Comparison of ENCODE assay signal across 17 cellular contexts in genomic region chr7:138668197-138668596, GRCh38. TPM values are rescaled to one million over a fixed set of nuclear protein-coding genes. Genes with fewer than 3 reads are reported as not detected.
A peak's percentile ranks its signal among the peaks of the same experiment; 100 is the strongest.
DNase-seq lines count a peak whose midpoint lies in the region; ATAC-seq, FAIRE-seq and TF ChIP-seq lines count a peak whose summit lies in the region.
"Had no signal": no experiment of that assay in that cellular context is flagged by ENCODE, and none has a peak within 500 bp of the region (broad histone marks: within the 10 kb centered on the region; RNA-seq: fewer than 3 reads in every experiment).

No MANE protein-coding gene starts in this region.

- H3K4me2 ChIP-seq in H1 (ENCODE audit: insufficient read depth in 1 of 2, low read depth in 2 of 2, low read length in 2 of 2), result peak overlapping the region; percentile 35 to 45; a peak in 3 of 4 replicates
- H3K4me2 ChIP-seq: BLaER1 had no signal

- H3K4me3 ChIP-seq in Caco-2 (ENCODE audit: low read depth, low read length) (no peak overlapping the region), HUES48 (ENCODE audit: low read depth, low read length) (peak overlapping the region; percentile 34; the same call in 1 of the 2 replicates), H1 (ENCODE audit: extremely low read depth in 1 of 4, insufficient read depth in 2 of 4, low read depth in 3 of 4, low read length in 4 of 4) (peak overlapping the region in 1 of 4 experiments; percentile 30; a peak in 1 of 8 replicates)
- H3K4me3 ChIP-seq: BLaER1 had no signal

- H2AFZ ChIP-seq in H1 (ENCODE audit: low read length), result no peak overlapping the region

- peak; percentile 58 for FAIRE-seq in H1 (lab: Jason Lieb, UNC)

- TF ChIP-seq RAD21 in H1 (IDR thresholded peaks at IDR 0.05 in 1 of 2, conservative IDR thresholded peaks at IDR 0.05 in 1 of 2; ENCODE audit: low read depth in 2 of 2, low read length in 2 of 2), result no peak

- no peak for TF ChIP-seq EP300 in H1 (IDR thresholded peaks at IDR 0.05; ENCODE audit: borderline replicate concordance in 1 of 2, low read depth in 2 of 2, low read length in 2 of 2)

- no peak overlapping the region for H4K91ac ChIP-seq in H1 (replicated peaks; ENCODE audit: insufficient read length, low read length)

- H4K5ac ChIP-seq in H1 (ENCODE audit: insufficient read length, low read depth, low read length), result no peak overlapping the region

- H3K9me3 ChIP-seq in Caco-2 (peaks cover 20% of the 10 kb centered on the region), HUES48 (ENCODE audit: control insufficient read depth, insufficient read depth, low read length) (no peaks in the 10 kb centered on the region), H1 (ENCODE audit: insufficient read depth in 2 of 2, low read depth in 1 of 2, low read length in 1 of 2) (peaks cover 0 to 4% of the 10 kb centered on the region in 2 experiments; a peak in 1 of 4 replicates)

- H2BK12ac ChIP-seq in H1 (ENCODE audit: low read depth, low read length), result 0 out of 2 replicates have a peak overlapping the region, but pooled peaks have one; percentile 40

- peaks cover 27% of the 10 kb centered on the region for H3K36me3 Mint-ChIP-seq in Caco-2 (ENCODE audit: insufficient read depth, unreplicated experiment)
- H3K36me3 Mint-ChIP-seq in nephron progenitor cell (ENCODE audit: low read depth), result peaks cover 10% of the 10 kb centered on the region
- H3K36me3 Mint-ChIP-seq in activated T-helper 17 cell treated with anti-CD3 and anti-CD28 coated beads, Interleukin-2, amount 50 U/mL, for 72 hours (ENCODE audit: low read depth), result no peaks in the 10 kb centered on the region
- H3K36me3 Mint-ChIP-seq: CD8-positive, alpha-beta memory T cell had no signal

- H3K27me3 ChIP-seq in Caco-2 (replicated peaks; ENCODE audit: control insufficient read depth, insufficient read depth, low read length) (no peaks in the 10 kb centered on the region), HUES48 (ENCODE audit: control insufficient read depth, insufficient read depth, low read length) (no peaks in the 10 kb centered on the region), H1 (replicated peaks in 1 of 4; ENCODE audit: control insufficient read depth in 3 of 4, extremely low read depth in 1 of 4, insufficient read depth in 3 of 4, low read length in 3 of 4) (no peaks in the 10 kb centered on the region)
- H3K27me3 ChIP-seq: BLaER1 had no signal

- peak overlapping the region; percentile 42 for H3K27ac Mint-ChIP-seq in Caco-2 (ENCODE audit: unreplicated experiment)
- peak overlapping the region; percentile 54 for H3K27ac Mint-ChIP-seq in nephron progenitor cell
- no peak overlapping the region for H3K27ac Mint-ChIP-seq in activated T-helper 17 cell treated with anti-CD3 and anti-CD28 coated beads, Interleukin-2, amount 50 U/mL, for 72 hours
- H3K27ac Mint-ChIP-seq: CD8-positive, alpha-beta memory T cell; HFFc6 had no signal

- no TSS peak for BruUV-seq in Caco-2 (replicated peaks; lab: Mats Ljungman, UMichigan)

- H3K9me3 Mint-ChIP-seq in Caco-2 (ENCODE audit: unreplicated experiment) (peaks cover 45% of the 10 kb centered on the region), nephron progenitor cell (peaks cover 51% of the 10 kb centered on the region)
- H3K9me3 Mint-ChIP-seq in activated T-helper 17 cell treated with anti-CD3 and anti-CD28 coated beads, Interleukin-2, amount 50 U/mL, for 72 hours, result peaks cover 3% of the 10 kb centered on the region
- H3K9me3 Mint-ChIP-seq: CD8-positive, alpha-beta memory T cell; HFFc6 had no signal

- H3K4ac ChIP-seq in H1 (replicated peaks; ENCODE audit: insufficient read length, low read depth, low read length), result no peak overlapping the region

- CTCF ChIA-PET in Caco-2 (lab: Charles Lee) (no interaction called here), H1 (lab: Charles Lee; ENCODE audit: partially characterized antibody) (interaction anchor here (0.8 to 1.5 kb wide), 3 partner anchors 9 to 71 kb away, joined by 3 read pairs; no protein-coding TSS in a partner anchor)

- DNase-seq in Caco-2 (no peak), H1 (ENCODE audit: low read depth in 1 of 2, low spot score in 2 of 2) (no peak), nephron progenitor cell (no peak), globus pallidus (ENCODE audit: low spot score) (no peak)
- DNase-seq: 8988T; AML-193; CD8-positive, alpha-beta memory T cell; DMS53; GOT3; HCEC 1CT; HFFc6; IMR-90 had no signal

- no peak overlapping the region; the same call in 1 of the 2 replicates for H2BK20ac ChIP-seq in H1 (ENCODE audit: low read length)

- peak overlapping the region; percentile 93; the same call in 1 of the 2 replicates for H2BK15ac ChIP-seq in H1 (ENCODE audit: low read length)

- no peaks in the 10 kb centered on the region for H4K20me1 ChIP-seq in H1 (replicated peaks in 1 of 2; ENCODE audit: control insufficient read depth in 1 of 2, insufficient read depth in 2 of 2, low read length in 2 of 2)
- H4K20me1 ChIP-seq: BLaER1 had no signal

- 25% methylated on average over 3 of the region's 3 CpGs; no CpG with 5 or more reads in 1 of the 2 experiments for WGBS in H1 (ENCODE audit: extremely low coverage in 1 of 2, insufficient coverage in 1 of 2, insufficient read length in 1 of 2, insufficient replicate concordance in 2 of 2, low coverage in 1 of 2, low lambda C conversion rate in 2 of 2, missing lambda C conversion rate in 1 of 2), 2 experiments

- H3K79me2 ChIP-seq in H1 (ENCODE audit: control insufficient read depth in 1 of 2, insufficient read depth in 2 of 2, low read length in 2 of 2), result no peaks in the 10 kb centered on the region

- H3K4me1 ChIP-seq in Caco-2 (peaks cover 27% of the 10 kb centered on the region), HUES48 (ENCODE audit: control insufficient read depth, insufficient read depth, low read length) (peaks cover 49% of the 10 kb centered on the region), H1 (replicated peaks in 1 of 4; ENCODE audit: control insufficient read depth in 3 of 4, insufficient read depth in 4 of 4, low read length in 3 of 4) (peaks cover 7 to 27% (median 16%) of the 10 kb centered on the region in 4 experiments; a peak in 6 of 7 replicates)

- H3K9ac ChIP-seq in HUES48 (ENCODE audit: low read depth, low read length) (no peak overlapping the region), H1 (replicated peaks in 1 of 4; ENCODE audit: extremely low read depth in 1 of 4, low read depth in 3 of 4, low read length in 3 of 4) (no peak overlapping the region)
- H3K9ac ChIP-seq: BLaER1 had no signal

- H3K36me3 ChIP-seq in Caco-2 (ENCODE audit: control insufficient read depth, insufficient read depth, low read length), result no peaks in the 10 kb centered on the region
- no peaks in the 10 kb centered on the region for H3K36me3 ChIP-seq in HUES48 (ENCODE audit: control insufficient read depth, insufficient read depth, low read length)
- H3K36me3 ChIP-seq in H1 (ENCODE audit: control insufficient read depth in 2 of 4, insufficient read depth in 4 of 4, low read length in 3 of 4), result no peaks in the 10 kb centered on the region
- H3K36me3 ChIP-seq: BLaER1 had no signal

- intact Hi-C loops in Caco-2 (cut with micrococcal nuclease; ENCODE audit: unreplicated experiment), result no loop called here

- H2BK120ac ChIP-seq in H1 (replicated peaks; ENCODE audit: low read depth, low read length), result peak overlapping the region; percentile 34

- H3K23ac ChIP-seq in H1 (ENCODE audit: insufficient read length), result no peak overlapping the region

- peak overlapping the region; percentile 75 for H3K27ac ChIP-seq in HUES48 (ENCODE audit: low read depth, low read length)
- H3K27ac ChIP-seq in H1 (ENCODE audit: low read depth, low read length), result no peak overlapping the region
- H3K27ac ChIP-seq: BLaER1, HL-60 had no signal

- H3K56ac ChIP-seq in H1 (replicated peaks; ENCODE audit: insufficient read length, low read depth, low read length), result no peak overlapping the region

- TF ChIP-seq CTCF in Caco-2 (IDR thresholded peaks at IDR 0.05; ENCODE audit: insufficient read depth in 1 of 2, low read depth in 1 of 2, low read length in 1 of 2, severe bottlenecking in 1 of 2, unreplicated experiment in 1 of 2) (no peak), H1 (IDR thresholded peaks at IDR 0.05; ENCODE audit: control extremely low read depth in 1 of 3, insufficient read depth in 1 of 3, low read depth in 1 of 3, low read length in 3 of 3) (no peak), nephron progenitor cell (IDR thresholded peaks at IDR 0.05) (no peak)

- 0 out of 2 replicates have a peak overlapping the region, but pooled peaks have one; percentile 89 for H2BK5ac ChIP-seq in H1 (ENCODE audit: low read depth, low read length)

- TF ChIP-seq POLR2A in H1 (IDR thresholded peaks at IDR 0.05; ENCODE audit: control extremely low read depth in 1 of 2, low read depth in 2 of 2, low read length in 2 of 2), result no peak

- H3K4me3 Mint-ChIP-seq in Caco-2 (ENCODE audit: unreplicated experiment), result no peak overlapping the region
- H3K4me3 Mint-ChIP-seq in nephron progenitor cell, result no peak overlapping the region
- H3K4me3 Mint-ChIP-seq in activated T-helper 17 cell treated with anti-CD3 and anti-CD28 coated beads, Interleukin-2, amount 50 U/mL, for 72 hours, result no peak overlapping the region
- H3K4me3 Mint-ChIP-seq: CD8-positive, alpha-beta memory T cell; HFFc6 had no signal

- no peak for ATAC-seq in activated T-helper 17 cell treated with anti-CD3 and anti-CD28 coated beads, Interleukin-2, amount 50 U/mL, for 72 hours (replicated peaks)
- no peak for ATAC-seq in HG03095 (IDR thresholded peaks at IDR 0.05; ENCODE audit: unreplicated experiment)

- peak overlapping the region; percentile 84; the same call in 1 of the 2 replicates for H2AK5ac ChIP-seq in H1 (ENCODE audit: low read depth, low read length)

- H4K8ac ChIP-seq in H1 (ENCODE audit: extremely low read depth, insufficient read depth, low read length), result no peak overlapping the region

- peak overlapping the region; percentile 67; the same call in 1 of the 2 replicates for H3K18ac ChIP-seq in H1 (ENCODE audit: extremely low read depth, low read length)

- peaks cover 40% of the 10 kb centered on the region for H3K4me1 Mint-ChIP-seq in Caco-2 (ENCODE audit: low read depth, unreplicated experiment)
- peaks cover 50% of the 10 kb centered on the region for H3K4me1 Mint-ChIP-seq in nephron progenitor cell
- H3K4me1 Mint-ChIP-seq in activated T-helper 17 cell treated with anti-CD3 and anti-CD28 coated beads, Interleukin-2, amount 50 U/mL, for 72 hours, result peaks cover 8% of the 10 kb centered on the region

- H3K27me3 Mint-ChIP-seq in Caco-2 (ENCODE audit: insufficient read depth, unreplicated experiment), result no peaks in the 10 kb centered on the region
- peaks cover 16% of the 10 kb centered on the region for H3K27me3 Mint-ChIP-seq in nephron progenitor cell (ENCODE audit: low read depth, poor library complexity)
- H3K27me3 Mint-ChIP-seq in activated T-helper 17 cell treated with anti-CD3 and anti-CD28 coated beads, Interleukin-2, amount 50 U/mL, for 72 hours, result peaks cover 33% of the 10 kb centered on the region

- POLR2A ChIA-PET in Caco-2 (lab: Charles Lee) (no interaction called here), H1 (lab: Charles Lee; ENCODE audit: partially characterized antibody) (no interaction called here)

- no peak overlapping the region for H3K14ac ChIP-seq in H1 (ENCODE audit: insufficient read length)

- H3K23me2 ChIP-seq in H1 (ENCODE audit: low read depth, low read length), result no peaks in the 10 kb centered on the region; the same call in 1 of the 2 replicates

- H3K79me1 ChIP-seq in H1 (ENCODE audit: low read depth, low read length), result no peaks in the 10 kb centered on the region

RNA-seq across cellular contexts. Expression of gene SVOPL, which starts 33.0 kb away (rescaled TPM):
- 0.27 TPM in 1 of 2 replicates, not detected in the other for total RNA-seq in Caco-2 (2022)
- 1.1 TPM in 2 replicates for total RNA-seq in H1 (2021; fragmentation: NEBNext Ultra II Directional; extraction: Animal tissue kit (Norgen Biotek cat#: 25700))
- 1.4 and 2.2 TPM in 2 replicates for polyA plus RNA-seq in H1 (2011; rRNA removed)
- polyA plus RNA-seq in H1 (2011; cell fraction: cytosol; rRNA removed), result 1.9 TPM
- 2.0 TPM for polyA plus RNA-seq in H1 (2011; cell fraction: nucleus; rRNA removed)
- 1.0 to 1.4 TPM (median 1.1 TPM) in 4 replicates for polyA plus RNA-seq in H1 (2012, experiment 1 of 2)
- polyA plus RNA-seq in H1 (2012, experiment 2 of 2), result 0.50 TPM
- polyA plus RNA-seq in H1 (2013, experiment 1 of 2), result 2.3 TPM
- 1.5 TPM for polyA plus RNA-seq in H1 (2013, experiment 2 of 2)
- polyA minus RNA-seq in H1 (2011; rRNA and poly(A)+ RNA removed), result 1.5 and 1.8 TPM in 2 replicates
- 1.5 TPM for polyA minus RNA-seq in H1 (2011; cell fraction: cytosol; rRNA and poly(A)+ RNA removed)
- 1.5 TPM for polyA minus RNA-seq in H1 (2011; cell fraction: nucleus; rRNA and poly(A)+ RNA removed)
- not detected for total RNA-seq in activated T-helper 17 cell treated with anti-CD3 and anti-CD28 coated beads, Interleukin-2, amount 50 U/mL, for 72 hours
- total RNA-seq: CD8-positive, alpha-beta memory T cell; HFFc6; IMR-90 had no signal
- polyA plus RNA-seq: CD8-positive, alpha-beta memory T cell; IMR-90 had no signal
